8 cellular contexts compared by ENCODE assay signal in genomic region chr14:105019861-105020814, GRCh38. TPM values are rescaled to one million over a fixed set of nuclear protein-coding genes. Genes with fewer than 3 reads are reported as not detected.
DNase-seq lines count a peak whose midpoint lies in the region; ATAC-seq and TF ChIP-seq lines count a peak whose summit lies in the region.

No MANE protein-coding gene starts in this region.

- peak overlapping the region; percentile 87 to 100 (median 98) for H3K9ac ChIP-seq in BLaER1 treated with 17β-estradiol and CSF1 and Interleukin-3, amounts not matched to agents 10 nM and 100 nM
- peak overlapping the region; percentile 68 for H3K9ac ChIP-seq in muscle layer of colon (ENCODE audit: low read length)

- peaks cover 17% of the 10 kb centered on the region for H3K36me3 Mint-ChIP-seq in stimulated activated memory B cell treated with anti-CD40 and anti-IgM and Interleukin-4, amounts not matched to agents 10 μg/mL and 1 μg/mL and 100 μg/mL, for 72 hours

- ATAC-seq in GM19452 (IDR thresholded peaks at IDR 0.05; ENCODE audit: unreplicated experiment) (peak; percentile 29), HG03565 (IDR thresholded peaks at IDR 0.05; ENCODE audit: unreplicated experiment) (peak; percentile 8)
- ATAC-seq in stimulated activated memory B cell treated with anti-CD40 and anti-IgM and Interleukin-4, amounts not matched to agents 10 μg/mL and 1 μg/mL and 100 μg/mL, for 72 hours = peak; percentile 40

- no peaks in the 10 kb centered on the region for H3K9me3 Mint-ChIP-seq in stimulated activated memory B cell treated with anti-CD40 and anti-IgM and Interleukin-4, amounts not matched to agents 10 μg/mL and 1 μg/mL and 100 μg/mL, for 72 hours

- peak overlapping the region; percentile 87 to 97 (median 94) for H3K4me3 ChIP-seq in BLaER1 treated with 17β-estradiol and CSF1 and Interleukin-3, amounts not matched to agents 10 nM and 100 nM
- H3K4me3 ChIP-seq in dorsolateral prefrontal cortex = peak overlapping the region; percentile 61 to 97 (median 82)
- H3K4me3 ChIP-seq in muscle layer of colon (ENCODE audit: low read depth in 1 of 2, low read length in 2 of 2) = peak overlapping the region; percentile 66 to 75

- H3K36me3 ChIP-seq in BLaER1 treated with 17β-estradiol and CSF1 and Interleukin-3, amounts not matched to agents 10 nM and 100 nM = peaks cover 0 to 48% (median 34%) of the 10 kb centered on the region in 11 experiments; a peak in 12 of 22 replicates
- no peaks in the 10 kb centered on the region for H3K36me3 ChIP-seq in muscle layer of colon (ENCODE audit: insufficient read depth, low read length)

- peaks cover 24 to 57% (median 55%) of the 10 kb centered on the region in 11 experiments; a peak in 21 of 22 replicates for H4K20me1 ChIP-seq in BLaER1 treated with 17β-estradiol and CSF1 and Interleukin-3, amounts not matched to agents 10 nM and 100 nM

- H3K4me3 Mint-ChIP-seq in stimulated activated memory B cell treated with anti-CD40 and anti-IgM and Interleukin-4, amounts not matched to agents 10 μg/mL and 1 μg/mL and 100 μg/mL, for 72 hours = peak overlapping the region; percentile 88

- intact Hi-C loops in dorsolateral prefrontal cortex (cut with DNase I) = loop anchor here in 1 of 2 donors (5.0 kb wide), 1 partner anchor 33 kb away; the partner anchor contains the start of gene CLBA1

- peak overlapping the region; percentile 79 for H3K27ac Mint-ChIP-seq in stimulated activated memory B cell treated with anti-CD40 and anti-IgM and Interleukin-4, amounts not matched to agents 10 μg/mL and 1 μg/mL and 100 μg/mL, for 72 hours

- H3K9me3 ChIP-seq in BLaER1 treated with 17β-estradiol and CSF1 and Interleukin-3, amounts not matched to agents 10 nM and 100 nM (replicated peaks in 1 of 11) = no peaks in the 10 kb centered on the region
- no peaks in the 10 kb centered on the region for H3K9me3 ChIP-seq in muscle layer of colon (ENCODE audit: low read length)

- H3K4me2 ChIP-seq in BLaER1 treated with 17β-estradiol and CSF1 and Interleukin-3, amounts not matched to agents 10 nM and 100 nM = peak overlapping the region; percentile 78 to 98 (median 92)

- no peaks in the 10 kb centered on the region for H3K27me3 Mint-ChIP-seq in stimulated activated memory B cell treated with anti-CD40 and anti-IgM and Interleukin-4, amounts not matched to agents 10 μg/mL and 1 μg/mL and 100 μg/mL, for 72 hours

- no peaks in the 10 kb centered on the region for H3K27me3 ChIP-seq in BLaER1 treated with 17β-estradiol and CSF1 and Interleukin-3, amounts not matched to agents 10 nM and 100 nM
- H3K27me3 ChIP-seq in dorsolateral prefrontal cortex = no peaks in the 10 kb centered on the region
- no peaks in the 10 kb centered on the region for H3K27me3 ChIP-seq in muscle layer of colon (ENCODE audit: control insufficient read depth in 1 of 2, insufficient read depth in 2 of 2, low read length in 2 of 2)

- H3K4me1 Mint-ChIP-seq in stimulated activated memory B cell treated with anti-CD40 and anti-IgM and Interleukin-4, amounts not matched to agents 10 μg/mL and 1 μg/mL and 100 μg/mL, for 72 hours = peaks cover 66% of the 10 kb centered on the region

- H3K27ac ChIP-seq in BLaER1 treated with 17β-estradiol and CSF1 and Interleukin-3, amounts not matched to agents 10 nM and 100 nM = peak overlapping the region; percentile 54 to 99 (median 99)
- H3K27ac ChIP-seq in dorsolateral prefrontal cortex (peak overlapping the region in 31 of 59 donors; percentile 9 to 85 (median 62)), muscle layer of colon (ENCODE audit: low read depth, low read length) (peak overlapping the region; percentile 49)

- peaks cover 81 to 85% (median 84%) of the 10 kb centered on the region in 10 experiments for H3K4me1 ChIP-seq in BLaER1 treated with 17β-estradiol and CSF1 and Interleukin-3, amounts not matched to agents 10 nM and 100 nM
- H3K4me1 ChIP-seq in muscle layer of colon (ENCODE audit: insufficient read depth, low read length) = peaks cover 23% of the 10 kb centered on the region

- peak in 1 of 56 donors; percentile 9 for TF ChIP-seq CTCF in dorsolateral prefrontal cortex (IDR thresholded peaks at IDR 0.05 in 54 of 56, conservative IDR thresholded peaks at IDR 0.05 in 2 of 56; ENCODE audit: low read depth in 1 of 56, partially characterized antibody in 56 of 56)

- peak; percentile 40 for DNase-seq in activated CD4-positive, alpha-beta T cell treated with anti-CD3 and anti-CD28 coated beads for 1 hour
- DNase-seq in dorsolateral prefrontal cortex (peak in 1 of 10 donors; percentile 52), NCI-H446 treated with DMSO at 0.1 percent for 48 hours (lab: John Stamatoyannopoulos, UW) (no peak)

RNA-seq across cellular contexts. Expression of gene CDCA4, which starts 0.7 kb away (rescaled TPM):
- total RNA-seq in dorsolateral prefrontal cortex = 1 to 10 TPM; 1.7 to 5.4 (median 3.1) TPM

RNA-seq across cellular contexts. Expression of gene CLBA1, which starts 34.5 kb away (rescaled TPM):
- 10 to 100 TPM in 82 of 120 experiments, 1 to 10 TPM in 38; 5.2 to 21.3 (median 11.7) TPM for total RNA-seq in dorsolateral prefrontal cortex

RNA-seq across cellular contexts. Expression of gene AHNAK2, which starts 42.0 kb away (rescaled TPM):
- total RNA-seq in dorsolateral prefrontal cortex = 10 to 100 TPM; 14.0 to 70.3 (median 45.2) TPM

RNA-seq across cellular contexts. Expression of gene GPR132, which starts 45.1 kb away (rescaled TPM):
- total RNA-seq in dorsolateral prefrontal cortex = 1 to 10 TPM in 96 of 120 experiments, under 1 TPM in 24; 0.48 to 3.9 (median 1.6) TPM

Comparison
In these comparisons a context has a peak if more than half of its experiments do, and no peak if none do; other contexts are left out.
1. H3K27ac ChIP-seq: peak in every context shown above with its lines; median percentile 99 in BLaER1 treated with 17β-estradiol and CSF1 and Interleukin-3, amounts not matched to agents 10 nM and 100 nM; 62 in dorsolateral prefrontal cortex; 49 in muscle layer of colon.